In the genomic region with DNA sequence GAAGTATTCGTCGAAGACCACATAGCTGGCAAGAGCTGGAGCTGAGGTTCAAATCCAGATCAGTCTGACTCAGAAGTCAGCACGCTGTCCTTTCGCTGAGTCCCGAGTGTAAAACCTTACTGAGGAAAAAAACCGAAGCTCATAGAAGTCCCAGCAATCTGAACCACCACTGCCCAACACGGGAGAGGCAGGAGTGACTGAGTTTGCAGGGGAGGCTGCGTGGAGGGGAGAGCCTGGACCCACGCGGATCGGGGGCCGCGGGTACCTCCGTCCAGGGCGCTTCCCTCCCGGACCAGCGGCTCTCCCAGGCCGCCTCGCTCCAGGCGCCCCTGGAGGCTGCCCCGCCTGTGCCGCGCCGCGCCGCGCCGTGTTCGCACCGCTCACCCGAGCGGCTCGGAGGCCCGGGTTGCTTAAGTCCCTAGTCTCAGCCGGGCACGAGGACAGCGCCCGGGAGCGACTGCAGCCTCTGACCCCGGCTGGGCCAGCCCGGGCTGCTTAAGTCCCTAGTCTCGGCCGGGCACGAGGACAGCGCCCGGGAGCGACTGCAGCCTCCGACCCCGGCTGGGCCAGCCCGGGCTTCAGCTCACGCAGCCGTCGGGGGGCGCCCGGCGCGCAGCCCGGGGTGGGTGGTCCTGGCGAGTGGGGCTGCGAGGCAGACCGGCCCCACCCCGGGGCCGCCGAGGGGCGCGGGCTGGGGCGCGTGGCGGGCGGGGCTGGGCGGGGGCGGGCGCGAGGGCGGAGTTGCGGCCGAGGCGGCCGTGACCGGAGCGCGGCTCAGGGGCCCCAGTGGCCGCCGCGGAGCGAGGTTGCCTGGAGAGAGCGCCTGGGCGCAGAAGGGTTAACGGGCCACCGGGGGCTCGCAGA, we compare ENCODE assay signal across 8 cellular contexts. TPM values are rescaled to one million over a fixed set of nuclear protein-coding genes. Genes with fewer than 3 reads are reported as not detected.
A peak's percentile ranks its signal among the peaks of the same experiment; 100 is the strongest.
DNase-seq lines count a peak whose midpoint lies in the region; ATAC-seq and TF ChIP-seq lines count a peak whose summit lies in the region.

Gene ADAMTSL4 (plus strand): TSS at position 777 of the 864 bp plus-strand sequence. CDS start 2,881 bp downstream, outside the sequence.

- ATAC-seq in left lung, result peak; percentile 64
- ATAC-seq in HG02973 (IDR thresholded peaks at IDR 0.05; ENCODE audit: unreplicated experiment), result no peak

- DNase-seq in GM06990 (ENCODE audit: extremely low read depth, insufficient read length) (peak; percentile 65), KBM-7 (peak; percentile 79), SKM-1 (lab: John Stamatoyannopoulos, UW; ENCODE audit: unreplicated experiment) (peak; percentile 54), dedifferentiated amniotic fluid mesenchymal stem cell (ENCODE audit: extremely low spot score) (peak; percentile 47), left lung (peak; percentile 67 to 93)

- H3K9ac ChIP-seq in stomach smooth muscle (ENCODE audit: low read length in 2 of 2), result peak within 1 kb of the TSS; percentile 73 to 76

- in situ Hi-C loops in KBM-7 (cut with MboI; ENCODE audit: low pct_unique_long_range_greater_than_20kb, low sequenced_read_pairs), result no loop called here

- H3K36me3 ChIP-seq in GM06990 (ENCODE audit: control insufficient read depth, insufficient read depth, low read length), result no peaks in the 10 kb centered on the region
- H3K36me3 ChIP-seq in left lung, result peaks cover 0 to 5% of the 10 kb centered on the region in 2 donors
- no peaks in the 10 kb centered on the region for H3K36me3 ChIP-seq in stomach smooth muscle (ENCODE audit: control insufficient read depth in 2 of 2, insufficient read depth in 2 of 2, low read length in 2 of 2)

- H3K9me3 ChIP-seq in left lung (no peaks in the 10 kb centered on the region), stomach smooth muscle (ENCODE audit: control insufficient read depth in 2 of 2, low read length in 2 of 2) (no peaks in the 10 kb centered on the region)

- peaks cover 35 to 61% of the 10 kb centered on the region in 2 donors for H3K4me1 ChIP-seq in left lung
- peaks cover 42% of the 10 kb centered on the region for H3K4me1 ChIP-seq in stomach smooth muscle (ENCODE audit: control insufficient read depth, insufficient read depth, low read length)

- TF ChIP-seq CTCF in 22Rv1 (IDR thresholded peaks at IDR 0.05) (peak; percentile 48), GM06990 (IDR thresholded peaks at IDR 0.05; ENCODE audit: insufficient read depth, low read length, poor library complexity, severe bottlenecking) (no peak), left lung (IDR thresholded peaks at IDR 0.05) (peak in 1 of 2 donors; percentile 14)

- H3K27me3 ChIP-seq in GM06990 (replicated peaks; ENCODE audit: control insufficient read depth, insufficient read depth, low read length) (no peaks in the 10 kb centered on the region; the same call in 1 of the 2 replicates), left lung (peaks cover 0 to 4% of the 10 kb centered on the region in 2 donors), stomach smooth muscle (ENCODE audit: control insufficient read depth in 1 of 2, insufficient read depth in 2 of 2, low read length in 2 of 2) (no peaks in the 10 kb centered on the region)

- intact Hi-C loops in left lung (cut with DNase I), result no loop called here

- H3K4me3 ChIP-seq in GM06990 (replicated peaks; ENCODE audit: low read depth, low read length), result peak within 1 kb of the TSS; percentile 55
- H3K4me3 ChIP-seq in left lung, result peak within 1 kb of the TSS; percentile 44 to 58
- peak within 1 kb of the TSS; percentile 58 to 77 for H3K4me3 ChIP-seq in stomach smooth muscle (ENCODE audit: low read length in 2 of 2)

- H3K27ac ChIP-seq in 22Rv1, result peak within 1 kb of the TSS; percentile 66
- peak within 1 kb of the TSS; percentile 87 to 89 for H3K27ac ChIP-seq in left lung
- peak within 1 kb of the TSS; percentile 84 for H3K27ac ChIP-seq in stomach smooth muscle (ENCODE audit: low read length)

RNA-seq across cellular contexts. Expression of gene ADAMTSL4, which starts in this region (rescaled TPM):
- total RNA-seq in left lung, result 10 to 100 TPM; 52.9 to 76.0 TPM
